In genomic region chr22:43540570-43540969, GRCh38 we compare ENCODE assay signal across 16 cellular contexts.
"Had no signal": no experiment of that assay in that cellular context is flagged by ENCODE, and none has a peak within 500 bp of the region (broad histone marks: within the 10 kb centered on the region; RNA-seq: fewer than 3 reads in every experiment).

No MANE protein-coding gene starts in this region.

- ATAC-seq: left lung; naive thymus-derived CD4-positive, alpha-beta T cell had no signal

- H3K4me1 ChIP-seq: left lung, spleen had no signal

- H3K36me3 ChIP-seq: spleen, thoracic aorta had no signal

- H3K9me3 ChIP-seq: left lung had no signal

- DNase-seq: activated CD4-positive, alpha-beta memory T cell treated with anti-CD3 and anti-CD28 coated beads for 36 hours; activated CD4-positive, alpha-beta T cell treated with anti-CD3 and anti-CD28 coated beads for 48 hours; activated gamma-delta T cell treated with Interleukin-2 at 50 U/mL for 16 hours; activated T-cell treated with anti-CD3 and anti-CD28 coated beads for 4 hours; anterior cingulate cortex; effector CD4-positive, alpha-beta T cell; erythroblast; foreskin fibroblast; left lung; naive thymus-derived CD4-positive, alpha-beta T cell; retina; spleen; stimulated activated CD4-positive, alpha-beta T cell treated with anti-CD3 and anti-CD28 coated beads, Interleukin-4, amount 100 ng/mL, for 1 hour; stimulated activated naive CD4-positive, alpha-beta T cell had no signal

- H3K4me3 ChIP-seq: left lung, lung, spleen, thoracic aorta had no signal

- H3K27ac ChIP-seq: left lung, spleen, thoracic aorta had no signal
